Comparison of ENCODE assay signal across 28 cellular contexts in the genomic region with DNA sequence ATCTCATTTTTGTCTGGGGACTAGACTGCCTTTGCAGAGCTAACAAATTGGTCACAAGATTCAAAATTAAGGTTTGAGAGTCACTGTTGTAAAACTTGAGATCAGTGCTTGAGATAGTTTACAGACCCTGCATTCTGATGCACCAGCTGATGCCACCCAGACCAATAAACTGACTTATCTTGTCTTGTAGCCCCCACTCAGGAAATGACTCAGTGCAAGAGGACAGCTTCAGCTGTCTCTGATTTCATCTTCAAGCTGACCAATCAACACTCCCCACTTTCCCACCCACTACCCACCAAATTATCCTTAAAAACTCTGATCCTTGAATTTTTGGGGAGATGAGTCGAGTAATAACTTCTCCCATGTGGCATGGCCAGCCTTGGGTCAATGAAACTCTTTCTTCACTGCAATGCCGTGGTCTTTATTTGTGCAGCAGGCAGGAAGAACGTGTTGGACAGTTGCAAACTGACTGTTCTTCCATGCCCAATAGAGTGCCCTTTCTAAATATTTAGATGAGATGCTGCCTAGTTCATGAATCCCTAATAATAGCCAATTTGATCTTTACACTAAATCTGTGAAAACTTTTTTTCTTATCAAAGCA. TPM values are rescaled to one million over a fixed set of nuclear protein-coding genes. Genes with fewer than 3 reads are reported as not detected.
DNase-seq lines count a peak whose midpoint lies in the region; ATAC-seq, FAIRE-seq and TF ChIP-seq lines count a peak whose summit lies in the region.
"Had no signal": no experiment of that assay in that cellular context is flagged by ENCODE, and none has a peak within 500 bp of the region (broad histone marks: within the 10 kb centered on the region; RNA-seq: fewer than 3 reads in every experiment).

No MANE protein-coding gene starts in this region.

- H3K9me3 ChIP-seq in ES-I3 (ENCODE audit: control insufficient read depth, insufficient read depth, low read length) (peaks cover 7% of the 10 kb centered on the region), WERI-Rb-1 (ENCODE audit: severe bottlenecking) (peaks cover 5% of the 10 kb centered on the region)
- H3K9me3 ChIP-seq: esophagus squamous epithelium, thyroid gland had no signal

- ATAC-seq in foreskin keratinocyte, result peak; percentile 34
- ATAC-seq: activated CD8-positive, alpha-beta T cell treated with anti-CD3 and anti-CD28 coated beads, Interleukin-2, amount 10 ng/mL, durations not matched to agents 7 days and 5 days; K562; left colon; Panc1 had no signal

- DNase-seq in RPMI7951 (ENCODE audit: low read depth), result peak; percentile 85
- peak; percentile 3 to 27 for DNase-seq in foreskin keratinocyte
- peak; percentile 30 for DNase-seq in urothelium cell line (ENCODE audit: low spot score)
- no peak for DNase-seq in Kasumi-1 (lab: John Stamatoyannopoulos, UW)
- DNase-seq in NK-92 treated with Interleukin-12 subunit alpha and Interleukin-12 subunit beta, amount 100 ng/mL, for 24 hours (lab: John Stamatoyannopoulos, UW), result no peak
- DNase-seq in WERI-Rb-1, result no peak
- DNase-seq: activated CD8-positive, alpha-beta T cell treated with anti-CD3 and anti-CD28 coated beads, Interleukin-2, amount 10 ng/mL, durations not matched to agents 7 days and 5 days; activated naive CD4-positive, alpha-beta T cell; activated T-cell treated with anti-CD3 and anti-CD28 coated beads, Interleukin-2, amount 50 U/mL, for 1 hour; amygdala; effector CD8-positive, alpha-beta T cell; esophagus squamous epithelium; glutamatergic neuron; left colon; NCI-H1092; NCI-H2029; nephron progenitor cell; posterior cingulate gyrus; stimulated activated CD4-positive, alpha-beta T cell treated with anti-CD3 and anti-CD28 coated beads, Interleukin-2, amount 100 ng/mL, for 24 hours; stimulated activated naive CD4-positive, alpha-beta T cell treated with Interleukin-2 at 50 U/mL for 16 hours; thyroid gland had no signal

- H3K9ac ChIP-seq in ES-I3 (ENCODE audit: low read depth, low read length), result 0 out of 2 replicates have a peak overlapping the region, but pooled peaks have one; percentile 22
- H3K9ac ChIP-seq: BLaER1 had no signal

- no peak for TF ChIP-seq CTCF in foreskin keratinocyte (conservative IDR thresholded peaks at IDR 0.05)
- no peak for TF ChIP-seq CTCF in WERI-Rb-1 (IDR thresholded peaks at IDR 0.05; ENCODE audit: low read depth, low read length)

- H3K27ac ChIP-seq in foreskin keratinocyte (no peak overlapping the region), WERI-Rb-1 (no peak overlapping the region)
- H3K27ac ChIP-seq: BLaER1, esophagus squamous epithelium, HL-60, SK-N-MC, thyroid gland had no signal

- no peak overlapping the region for H3K4me3 ChIP-seq in WERI-Rb-1 (ENCODE audit: low read depth, low read length)
- H3K4me3 ChIP-seq: BLaER1, esophagus squamous epithelium, K562, SK-N-MC, thyroid gland had no signal

- H3K4me1 ChIP-seq in ES-I3 (ENCODE audit: insufficient read depth, low read length) (0 out of 2 replicates have a peak, but pooled peaks cover 4% of the 10 kb centered on the region), foreskin keratinocyte (peaks cover 4% of the 10 kb centered on the region)
- H3K4me1 ChIP-seq: BLaER1, esophagus squamous epithelium, thyroid gland had no signal

- H3K27me3 ChIP-seq in foreskin keratinocyte (peaks cover 4% of the 10 kb centered on the region), WERI-Rb-1 (ENCODE audit: insufficient read depth, low read depth, severe bottlenecking) (peaks cover 18% of the 10 kb centered on the region)
- H3K27me3 ChIP-seq: BLaER1, esophagus squamous epithelium, thyroid gland had no signal

- FAIRE-seq in urothelium cell line (lab: Jason Lieb, UNC), result peak; percentile 35
- FAIRE-seq: G401.6, K562 had no signal

- no peaks in the 10 kb centered on the region for H3K36me3 ChIP-seq in ES-I3 (ENCODE audit: insufficient read depth, low read length)
- H3K36me3 ChIP-seq in WERI-Rb-1, result no peaks in the 10 kb centered on the region
- H3K36me3 ChIP-seq: BLaER1, esophagus squamous epithelium, thyroid gland had no signal

RNA-seq across cellular contexts. Expression of gene PROKR2, which starts 48.3 kb away (rescaled TPM):
- total RNA-seq in RPMI7951 (2014; rRNA removed; shearing (Covaris generic)), result 0.10 TPM in 1 of 2 replicates, not detected in the other
- not detected in 2 replicates for total RNA-seq in foreskin keratinocyte
- polyA plus RNA-seq in foreskin keratinocyte, result not detected in 2 replicates
- total RNA-seq: activated CD8-positive, alpha-beta T cell treated with anti-CD3 and anti-CD28 coated beads, Interleukin-2, amount 10 ng/mL, durations not matched to agents 7 days and 5 days; esophagus squamous epithelium; K562; left colon; thyroid gland had no signal
- polyA plus RNA-seq: K562 had no signal

Comparison
In these comparisons a context has a peak if more than half of its experiments do, and no peak if none do; other contexts are left out.
1. DNase-seq: peak in RPMI7951 (single experiment), foreskin keratinocyte (2 of 2) and urothelium cell line (single experiment); none in Kasumi-1 (0 of 2), NK-92 treated with Interleukin-12 subunit alpha and Interleukin-12 subunit beta, amount 100 ng/mL, for 24 hours (single experiment) and WERI-Rb-1 (single experiment).